Comparison of ENCODE assay signal across 24 cellular contexts in genomic region chr5:85784746-85785145, GRCh38.
DNase-seq lines count a peak whose midpoint lies in the region; ATAC-seq, FAIRE-seq and TF ChIP-seq lines count a peak whose summit lies in the region.
"Had no signal": no experiment of that assay in that cellular context is flagged by ENCODE, and none has a peak within 500 bp of the region (broad histone marks: within the 10 kb centered on the region; RNA-seq: fewer than 3 reads in every experiment).

No MANE protein-coding gene starts in this region.

- TF ChIP-seq CTCF in HepG2 (CRISPR knock-in tag; IDR thresholded peaks at IDR 0.05) (no peak), right lobe of liver (IDR thresholded peaks at IDR 0.05) (no peak), K562 (IDR thresholded peaks at IDR 0.05 in 2 of 3, conservative IDR thresholded peaks at IDR 0.05 in 1 of 3; ENCODE audit: insufficient read depth in 2 of 3, low read depth in 1 of 3, low read length in 3 of 3) (no peak), prostate gland (IDR thresholded peaks at IDR 0.05) (no peak)

- no peak overlapping the region for H3K27ac ChIP-seq in HepG2 (ENCODE audit: extremely low read length, insufficient read depth, low read length)
- no peak overlapping the region for H3K27ac ChIP-seq in right lobe of liver
- H3K27ac ChIP-seq in K562 (ENCODE audit: extremely low read depth, low read depth, low read length): no peak overlapping the region
- H3K27ac ChIP-seq in prostate gland: no peak overlapping the region
- H3K27ac ChIP-seq: 22Rv1, BLaER1 had no signal

- no peaks in the 10 kb centered on the region for H4K20me1 ChIP-seq in HepG2 (ENCODE audit: insufficient read depth, low read length)
- no peaks in the 10 kb centered on the region for H4K20me1 ChIP-seq in K562 (replicated peaks; ENCODE audit: control insufficient read depth, insufficient read depth, low read length)
- H4K20me1 ChIP-seq: BLaER1 had no signal

- TF ChIP-seq RAD21 in HepG2 (CRISPR knock-in tag; IDR thresholded peaks at IDR 0.05) (no peak), K562 (CRISPR knock-in tag; conservative IDR thresholded peaks at IDR 0.05 in 1 of 2, IDR thresholded peaks at IDR 0.05 in 1 of 2) (no peak)

- H3K9me3 ChIP-seq in HepG2 (ENCODE audit: low read length) (no peaks in the 10 kb centered on the region; the same call in 1 of the 2 replicates), right lobe of liver (no peaks in the 10 kb centered on the region), K562 (replicated peaks; ENCODE audit: control insufficient read depth, insufficient read depth, low read depth, low read length) (no peaks in the 10 kb centered on the region), prostate gland (no peaks in the 10 kb centered on the region)
- H3K9me3 ChIP-seq: BE2C, BLaER1 had no signal

- WGBS in HepG2 (ENCODE audit: low lambda C conversion rate): 31% methylated on average over 2 of the region's 2 CpGs
- WGBS in right lobe of liver (ENCODE audit: insufficient coverage, low coverage, low lambda C conversion rate, missing lambda C conversion rate): 92% methylated on average over 2 of the region's 2 CpGs
- 37% methylated on average over 2 of the region's 2 CpGs for WGBS in K562 (ENCODE audit: insufficient coverage, low coverage, missing lambda C conversion rate)
- 94% methylated on average over 2 of the region's 2 CpGs for WGBS in prostate gland

- H3K9ac ChIP-seq in HepG2 (ENCODE audit: insufficient read depth, low read depth, low read length) (no peak overlapping the region), K562 (ENCODE audit: insufficient read depth in 1 of 2, low read depth in 2 of 2, low read length in 2 of 2) (no peak overlapping the region)
- H3K9ac ChIP-seq: BLaER1 had no signal

- H3K4me1 ChIP-seq in HepG2 (ENCODE audit: insufficient read depth, low read length) (no peaks in the 10 kb centered on the region), right lobe of liver (no peaks in the 10 kb centered on the region), K562 (replicated peaks in 1 of 2; ENCODE audit: control insufficient read depth in 2 of 2, insufficient read depth in 2 of 2, low read length in 2 of 2) (no peaks in the 10 kb centered on the region), prostate gland (replicated peaks) (no peaks in the 10 kb centered on the region)
- H3K4me1 ChIP-seq: BE2C, BLaER1 had no signal

- intact Hi-C loops in HepG2 (cut with micrococcal nuclease; ENCODE audit: unreplicated experiment) (no loop called here), right lobe of liver (cut with DNase I) (no loop called here), K562 (cut with micrococcal nuclease) (no loop called here), prostate gland (cut with DNase I) (no loop called here)

- no peaks in the 10 kb centered on the region for H3K9me1 ChIP-seq in K562 (ENCODE audit: control insufficient read depth, insufficient read depth, low read length)

- BruUV-seq in HepG2 (replicated peaks; lab: Mats Ljungman, UMichigan) (no TSS peak), K562 (replicated peaks; lab: Mats Ljungman, UMichigan) (no TSS peak)

- H3K27me3 ChIP-seq in HepG2 (ENCODE audit: control insufficient read depth in 1 of 2, insufficient read depth in 2 of 2, low read length in 2 of 2): no peaks in the 10 kb centered on the region
- H3K27me3 ChIP-seq in right lobe of liver: no peaks in the 10 kb centered on the region
- no peaks in the 10 kb centered on the region for H3K27me3 ChIP-seq in K562 (ENCODE audit: control insufficient read depth in 2 of 2, insufficient read depth in 2 of 2, low read length in 2 of 2)
- H3K27me3 ChIP-seq in prostate gland (replicated peaks; ENCODE audit: insufficient read depth): no peaks in the 10 kb centered on the region
- H3K27me3 ChIP-seq: BE2C, BLaER1 had no signal

- POLR2A ChIA-PET in HepG2 (lab: Yijun Ruan, JAX): no interaction called here
- POLR2A ChIA-PET in K562 (lab: Yijun Ruan, JAX): no interaction called here

- TF ChIP-seq POLR2A in HepG2 (IDR thresholded peaks at IDR 0.05; ENCODE audit: insufficient read depth in 1 of 2, low read depth in 2 of 2, low read length in 2 of 2) (no peak), right lobe of liver (IDR thresholded peaks at IDR 0.05) (no peak), K562 (conservative IDR thresholded peaks at IDR 0.05) (no peak), prostate gland (IDR thresholded peaks at IDR 0.05) (no peak)

- no peak for FAIRE-seq in HepG2 (lab: Jason Lieb, UNC)
- FAIRE-seq in K562 (lab: Jason Lieb, UNC): no peak
- FAIRE-seq: GM12878, GM12892, GM18507 had no signal

- TF ChIP-seq EP300 in HepG2 (IDR thresholded peaks at IDR 0.05; ENCODE audit: low read depth in 2 of 2, low read length in 2 of 2) (no peak), HepG2 (CRISPR knock-in tag; IDR thresholded peaks at IDR 0.05; ENCODE audit: borderline replicate concordance) (no peak), K562 (IDR thresholded peaks at IDR 0.05; ENCODE audit: low read length) (no peak)

- H3K4me2 ChIP-seq in HepG2 (ENCODE audit: low read depth, low read length) (no peak overlapping the region), K562 (ENCODE audit: insufficient read depth, low read length) (no peak overlapping the region)
- H3K4me2 ChIP-seq: BLaER1 had no signal

- H3K36me3 ChIP-seq in HepG2 (replicated peaks in 1 of 2; ENCODE audit: control insufficient read depth in 1 of 2, insufficient read depth in 2 of 2, low read length in 2 of 2) (no peaks in the 10 kb centered on the region), right lobe of liver (no peaks in the 10 kb centered on the region), K562 (ENCODE audit: control insufficient read depth, insufficient read depth, low read length) (no peaks in the 10 kb centered on the region), prostate gland (no peaks in the 10 kb centered on the region)
- H3K36me3 ChIP-seq: BE2C, BLaER1 had no signal

- ATAC-seq in HepG2: no peak
- no peak for ATAC-seq in right lobe of liver
- ATAC-seq in K562: no peak
- ATAC-seq in GM21529 (IDR thresholded peaks at IDR 0.05; ENCODE audit: unreplicated experiment): no peak
- ATAC-seq: GM12878 had no signal

- no peak overlapping the region for H3K4me3 ChIP-seq in HepG2 (replicated peaks in 1 of 3; ENCODE audit: insufficient read depth in 1 of 3, low read depth in 2 of 3, low read length in 3 of 3)
- no peak overlapping the region for H3K4me3 ChIP-seq in right lobe of liver
- no peak overlapping the region for H3K4me3 ChIP-seq in K562
- no peak overlapping the region for H3K4me3 ChIP-seq in prostate gland
- H3K4me3 ChIP-seq: BLaER1, GM12878 had no signal

- CTCF ChIA-PET in HepG2 (lab: Yijun Ruan, JAX; ENCODE audit: low intra/inter-chr PET ratio, low total read pairs): no interaction called here
- CTCF ChIA-PET in K562 (lab: Yijun Ruan, JAX; ENCODE audit: low intra/inter-chr PET ratio): no interaction called here

- no peaks in the 10 kb centered on the region for H3K79me2 ChIP-seq in HepG2 (ENCODE audit: insufficient read depth, low read length)
- H3K79me2 ChIP-seq in K562 (ENCODE audit: control insufficient read depth, insufficient read depth, low read length): no peaks in the 10 kb centered on the region

- H2AFZ ChIP-seq in HepG2 (ENCODE audit: low read length) (no peak overlapping the region), K562 (ENCODE audit: low read depth, low read length) (no peak overlapping the region)

- in situ Hi-C loops in HepG2 (cut with HindIII; ENCODE audit: extremely low pct_ligation_motif_present, low pct_unique_long_range_greater_than_20kb): no loop called here
- in situ Hi-C loops in K562 (cut with MboI): no loop called here

- no peak for DNase-seq in HepG2 (ENCODE audit: low spot score)
- no peak for DNase-seq in right lobe of liver
- no peak for DNase-seq in K562 (ENCODE audit: extremely low read depth in 1 of 4, low spot score in 3 of 4)
- DNase-seq in prostate gland (ENCODE audit: low spot score): no peak
- DNase-seq: ACHN; BE2C; C1 segment of cervical spinal cord; CD4-positive, alpha-beta memory T cell; CD4-positive, CD25-positive, alpha-beta regulatory T cell; CD8-positive, alpha-beta memory T cell; COR-L47; DMS 273 treated with DMSO at 0.1 percent for 48 hours; DMS153; DMS53; DMS79; DND-41; EL; GDM1 had no signal

TF ChIP-seq in HepG2, 621 proteins besides CTCF, POLR2A, EP300 and RAD21:
- peak; percentile 75 for TF ChIP-seq MAFF (IDR thresholded peaks at IDR 0.05; ENCODE audit: low read depth, low read length)
- TF ChIP-seq MAFK (conservative IDR thresholded peaks at IDR 0.05 in 1 of 2, IDR thresholded peaks at IDR 0.05 in 1 of 2; ENCODE audit: low read length in 2 of 2): peak; percentile 61 to 87; a peak in 3 of 4 replicates
- no peak for TF ChIP-seq ZNF44 (CRISPR knock-in tag; IDR thresholded peaks at IDR 0.05)

TF ChIP-seq in K562, 482 proteins besides CTCF, POLR2A, EP300 and RAD21 (continues in another document):
- TF ChIP-seq C11orf30 (IDR thresholded peaks at IDR 0.05; ENCODE audit: low read depth) (peak; percentile 22; the same call in 1 of the 2 replicates), MAFK (IDR thresholded peaks at IDR 0.05; ENCODE audit: low read length) (peak; percentile 33; the same call in 1 of the 2 replicates), MYC (IDR thresholded peaks at IDR 0.05; ENCODE audit: low read depth, low read length) (no peak), MYC (CRISPR knock-in tag; IDR thresholded peaks at IDR 0.05; ENCODE audit: borderline replicate concordance, low read depth) (no peak), SIX5 (IDR thresholded peaks at IDR 0.05; ENCODE audit: borderline replicate concordance in 1 of 2, insufficient read depth in 1 of 2, low read depth in 1 of 2, low read length in 2 of 2) (no peak), ZNF316 (IDR thresholded peaks at IDR 0.05) (peak; percentile 54), NCOR1 (IDR thresholded peaks at IDR 0.05) (no peak), BRCA1 (IDR thresholded peaks at IDR 0.05) (no peak), BRCA1 (CRISPR knock-in tag; IDR thresholded peaks at IDR 0.05) (no peak), MAFF (IDR thresholded peaks at IDR 0.05; ENCODE audit: low read length) (peak; percentile 49; the same call in 1 of the 2 replicates), CBX1 (IDR thresholded peaks at IDR 0.05; ENCODE audit: low read depth) (no peak)

Comparison
In these comparisons a context has a peak if more than half of its experiments do, and no peak if none do; other contexts are left out.
1. Of the 241 proteins assayed by ChIP-seq in both HepG2 and K562: peak only in HepG2: none; only in K562: none; in both: MAFF and MAFK; in neither: 239.